In the genomic region with DNA sequence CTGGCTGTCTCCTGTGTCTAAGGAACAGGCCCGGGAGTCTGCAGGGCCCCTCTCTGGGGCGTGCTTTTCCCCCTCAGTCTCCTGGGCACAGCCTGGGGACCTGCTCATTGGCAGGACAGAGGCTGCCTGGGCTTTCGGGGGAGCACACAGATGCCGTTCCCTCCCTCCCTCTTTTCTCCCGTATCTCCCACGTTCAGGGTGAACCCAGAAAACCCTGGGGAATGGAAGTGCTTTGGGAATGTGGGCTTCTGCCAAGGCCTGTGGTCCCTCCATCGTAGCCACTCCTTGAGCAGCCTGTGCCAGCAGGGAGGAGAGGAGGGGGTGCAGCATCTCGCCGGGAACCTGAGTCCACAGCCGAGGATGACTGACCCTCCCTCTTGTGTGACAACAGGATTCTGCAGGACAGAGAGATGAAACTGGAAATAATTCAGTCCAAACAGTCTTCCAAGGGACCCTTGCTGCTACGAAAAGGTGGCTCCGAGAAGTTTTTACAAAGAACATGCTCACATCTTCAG, we compare ENCODE assay signal across 1 cellular context.
TF ChIP-seq lines count a peak whose summit lies in the region.

No MANE protein-coding gene starts in this region.

TF ChIP-seq in GM12878, 131 proteins besides CTCF, POLR2A, EP300 and RAD21 (continued from another document):
- no peak for TF ChIP-seq MYB (IDR thresholded peaks at IDR 0.05; ENCODE audit: borderline replicate concordance, low read depth, low read length)
- no peak for TF ChIP-seq FOS (IDR thresholded peaks at IDR 0.05; ENCODE audit: borderline replicate concordance, extremely low read depth, insufficient read length)
- TF ChIP-seq ZBTB11 (CRISPR knock-in tag; IDR thresholded peaks at IDR 0.05) = no peak
- no peak for TF ChIP-seq MXI1 (IDR thresholded peaks at IDR 0.05; ENCODE audit: low read depth, low read length)
- TF ChIP-seq NR2F1 (conservative IDR thresholded peaks at IDR 0.05) = no peak
- no peak for TF ChIP-seq RUNX3 (IDR thresholded peaks at IDR 0.05; ENCODE audit: low read length)
- no peak for TF ChIP-seq PAX8 (IDR thresholded peaks at IDR 0.05)
- no peak for TF ChIP-seq TCF12 (IDR thresholded peaks at IDR 0.05; ENCODE audit: low read depth, low read length)
- TF ChIP-seq YBX1 (IDR thresholded peaks at IDR 0.05) = no peak
- TF ChIP-seq, protein P1, sequence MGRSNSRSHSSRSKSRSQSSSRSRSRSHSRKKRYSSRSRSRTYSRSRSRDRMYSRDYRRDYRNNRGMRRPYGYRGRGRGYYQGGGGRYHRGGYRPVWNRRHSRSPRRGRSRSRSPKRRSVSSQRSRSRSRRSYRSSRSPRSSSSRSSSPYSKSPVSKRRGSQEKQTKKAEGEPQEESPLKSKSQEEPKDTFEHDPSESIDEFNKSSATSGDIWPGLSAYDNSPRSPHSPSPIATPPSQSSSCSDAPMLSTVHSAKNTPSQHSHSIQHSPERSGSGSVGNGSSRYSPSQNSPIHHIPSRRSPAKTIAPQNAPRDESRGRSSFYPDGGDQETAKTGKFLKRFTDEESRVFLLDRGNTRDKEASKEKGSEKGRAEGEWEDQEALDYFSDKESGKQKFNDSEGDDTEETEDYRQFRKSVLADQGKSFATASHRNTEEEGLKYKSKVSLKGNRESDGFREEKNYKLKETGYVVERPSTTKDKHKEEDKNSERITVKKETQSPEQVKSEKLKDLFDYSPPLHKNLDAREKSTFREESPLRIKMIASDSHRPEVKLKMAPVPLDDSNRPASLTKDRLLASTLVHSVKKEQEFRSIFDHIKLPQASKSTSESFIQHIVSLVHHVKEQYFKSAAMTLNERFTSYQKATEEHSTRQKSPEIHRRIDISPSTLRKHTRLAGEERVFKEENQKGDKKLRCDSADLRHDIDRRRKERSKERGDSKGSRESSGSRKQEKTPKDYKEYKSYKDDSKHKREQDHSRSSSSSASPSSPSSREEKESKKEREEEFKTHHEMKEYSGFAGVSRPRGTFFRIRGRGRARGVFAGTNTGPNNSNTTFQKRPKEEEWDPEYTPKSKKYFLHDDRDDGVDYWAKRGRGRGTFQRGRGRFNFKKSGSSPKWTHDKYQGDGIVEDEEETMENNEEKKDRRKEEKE (IDR thresholded peaks at IDR 0.05) = no peak
- TF ChIP-seq EZH2 (IDR thresholded peaks at IDR 0.05; ENCODE audit: borderline replicate concordance, control insufficient read depth, low read depth, low read length) = no peak
- TF ChIP-seq EGR1 (IDR thresholded peaks at IDR 0.05; ENCODE audit: borderline replicate concordance in 1 of 2, low read depth in 2 of 2, low read length in 2 of 2) = no peak
- TF ChIP-seq NR2C2 (IDR thresholded peaks at IDR 0.05; ENCODE audit: borderline replicate concordance, control insufficient read depth, insufficient read length, low read depth) = no peak
- no peak for TF ChIP-seq SP1 (IDR thresholded peaks at IDR 0.05; ENCODE audit: low read depth, low read length)
- no peak for TF ChIP-seq RCOR1 (conservative IDR thresholded peaks at IDR 0.05; ENCODE audit: low read depth, low read length)
